Comparison of ENCODE assay signal across 14 cellular contexts in genomic region chr3:108305484-108306172, GRCh38. TPM values are rescaled to one million over a fixed set of nuclear protein-coding genes. Genes with fewer than 3 reads are reported as not detected.
DNase-seq lines count a peak whose midpoint lies in the region; ATAC-seq and TF ChIP-seq lines count a peak whose summit lies in the region.
"Had no signal": no experiment of that assay in that cellular context is flagged by ENCODE, and none has a peak within 500 bp of the region (broad histone marks: within the 10 kb centered on the region; RNA-seq: fewer than 3 reads in every experiment).

No MANE protein-coding gene starts in this region.

- intact Hi-C loops in stomach (cut with DNase I; ENCODE audit: low total_unique reads) = no loop called here

- H4K20me1 ChIP-seq in OCI-LY1 (ENCODE audit: insufficient read depth, low read length) = no peaks in the 10 kb centered on the region

- TF ChIP-seq EP300 in stomach (IDR thresholded peaks at IDR 0.05) = no peak

- H3K4me1 Mint-ChIP-seq in activated T-cell treated with anti-CD3 and anti-CD28 coated beads, Interleukin-2, amount 50 U/mL, for 72 hours (ENCODE audit: low read depth) = peaks cover 49% of the 10 kb centered on the region

- H3K36me3 Mint-ChIP-seq in activated T-cell treated with anti-CD3 and anti-CD28 coated beads, Interleukin-2, amount 50 U/mL, for 72 hours (ENCODE audit: insufficient read depth in 2 of 2) = peaks cover 1 to 2% of the 10 kb centered on the region in 2 donors

- H3K9ac ChIP-seq in OCI-LY1 (ENCODE audit: low read length) = no peak overlapping the region

- H3K36me3 ChIP-seq in OCI-LY1 (ENCODE audit: insufficient read depth, low read length) (no peaks in the 10 kb centered on the region), stomach (no peaks in the 10 kb centered on the region)
- H3K36me3 ChIP-seq: spleen had no signal

- H3K4me1 ChIP-seq in OCI-LY1 (ENCODE audit: insufficient read depth, low read length, severe bottlenecking) (no peaks in the 10 kb centered on the region), stomach (peaks cover 0 to 9% (median 0%) of the 10 kb centered on the region in 4 donors)
- H3K4me1 ChIP-seq: spleen had no signal

- no peaks in the 10 kb centered on the region for H3K27me3 Mint-ChIP-seq in activated T-cell treated with anti-CD3 and anti-CD28 coated beads, Interleukin-2, amount 50 U/mL, for 72 hours (ENCODE audit: low read depth)

- TF ChIP-seq CTCF in OCI-LY1 (IDR thresholded peaks at IDR 0.05; ENCODE audit: low read length) (peak; percentile 16; the same call in 1 of the 2 replicates), stomach (IDR thresholded peaks at IDR 0.05) (no peak)

- ATAC-seq in activated T-cell treated with anti-CD3 and anti-CD28 coated beads, Interleukin-2, amount 50 U/mL, for 72 hours (replicated peaks in 1 of 2) = peak; percentile 45 to 56
- ATAC-seq: naive thymus-derived CD8-positive, alpha-beta T cell had no signal

- 74 to 96% (median 78%) methylated on average over 1 of the region's 1 CpG for WGBS in stomach, 5 donors

- H3K27me3 ChIP-seq in OCI-LY1 (ENCODE audit: insufficient read depth, low read length) (no peaks in the 10 kb centered on the region), stomach (no peaks in the 10 kb centered on the region)
- H3K27me3 ChIP-seq: spleen had no signal

- no peak for DNase-seq in activated T-cell treated with anti-CD3 and anti-CD28 coated beads, Interleukin-2, amount 50 U/mL, for 72 hours
- no peak for DNase-seq in activated T-cell treated with anti-CD3 and anti-CD28 coated beads, Interleukin-2, amount 50 U/mL, for 48 hours
- DNase-seq in epithelial cell of prostate (ENCODE audit: low read depth, low spot score) (no peak), stomach (peak; percentile 59), NCI-H345 treated with DMSO at 0.1 percent for 48 hours (lab: John Stamatoyannopoulos, UW; ENCODE audit: unreplicated experiment) (no peak), NCI-H2029 (lab: John Stamatoyannopoulos, UW) (no peak), NK-92 (lab: John Stamatoyannopoulos, UW; ENCODE audit: unreplicated experiment) (no peak)
- DNase-seq: GF-D8; naive thymus-derived CD8-positive, alpha-beta T cell; spleen had no signal

- H3K27ac ChIP-seq in OCI-LY1 (ENCODE audit: low read depth, low read length, poor library complexity, severe bottlenecking) = no peak overlapping the region
- H3K27ac ChIP-seq in epithelial cell of prostate = peak overlapping the region; percentile 6
- no peak overlapping the region for H3K27ac ChIP-seq in stomach
- H3K27ac ChIP-seq: spleen had no signal

- no peak overlapping the region for H2AFZ ChIP-seq in OCI-LY1 (ENCODE audit: low read length)

- H3K9me2 ChIP-seq in OCI-LY1 (ENCODE audit: low read depth, low read length) = no peaks in the 10 kb centered on the region

- H3K4me3 Mint-ChIP-seq in activated T-cell treated with anti-CD3 and anti-CD28 coated beads, Interleukin-2, amount 50 U/mL, for 72 hours = no peak overlapping the region
- H3K4me3 Mint-ChIP-seq: naive thymus-derived CD8-positive, alpha-beta T cell had no signal

- no peak for TF ChIP-seq POLR2A in stomach (IDR thresholded peaks at IDR 0.05)

- H3F3A ChIP-seq in OCI-LY1 (ENCODE audit: insufficient read depth, low read length) = no peaks in the 10 kb centered on the region

- no peak overlapping the region for H3K27ac Mint-ChIP-seq in activated T-cell treated with anti-CD3 and anti-CD28 coated beads, Interleukin-2, amount 50 U/mL, for 72 hours
- H3K27ac Mint-ChIP-seq: naive thymus-derived CD8-positive, alpha-beta T cell had no signal

- H3K4me3 ChIP-seq in OCI-LY1 (ENCODE audit: low read depth, low read length, poor library complexity, severe bottlenecking) (no peak overlapping the region), stomach (no peak overlapping the region)
- H3K4me3 ChIP-seq: spleen had no signal

- H3K9me3 Mint-ChIP-seq in activated T-cell treated with anti-CD3 and anti-CD28 coated beads, Interleukin-2, amount 50 U/mL, for 72 hours = no peaks in the 10 kb centered on the region

- H3K79me2 ChIP-seq in OCI-LY1 (ENCODE audit: insufficient read depth, low read length) = no peaks in the 10 kb centered on the region

- H3K9me3 ChIP-seq in OCI-LY1 (ENCODE audit: low read length) = no peaks in the 10 kb centered on the region
- H3K9me3 ChIP-seq in stomach = peaks cover 0 to 4% (median 0%) of the 10 kb centered on the region in 4 donors

- H3K4me2 ChIP-seq in OCI-LY1 (ENCODE audit: low read length) = no peak overlapping the region

RNA-seq across cellular contexts. Expression of gene HHLA2, which starts 9.3 kb away (rescaled TPM):
- 1 to 10 TPM; 1.9 TPM for total RNA-seq in activated T-cell treated with anti-CD3 and anti-CD28 coated beads, Interleukin-2, amount 50 U/mL, for 72 hours
- total RNA-seq in stomach = 10 to 100 TPM in 2 of 5 donors, 1 to 10 TPM in 1, under 1 TPM in 1, not detected in 1; 0.87 to 18.8 (median 9.6) TPM
- polyA plus RNA-seq in stomach = 1 to 10 TPM in 2 of 3 donors, under 1 TPM in 1; 0.23 to 2.7 (median 1.2) TPM
- total RNA-seq: astrocyte, H1, NCI-H460 had no signal
- polyA plus RNA-seq: H1 had no signal
